18 cellular contexts compared by ENCODE assay signal in genomic region chr11:12835286-12835685, GRCh38.
DNase-seq lines count a peak whose midpoint lies in the region; ATAC-seq, FAIRE-seq and TF ChIP-seq lines count a peak whose summit lies in the region.
"Had no signal": no experiment of that assay in that cellular context is flagged by ENCODE, and none has a peak within 500 bp of the region (broad histone marks: within the 10 kb centered on the region; RNA-seq: fewer than 3 reads in every experiment).

No MANE protein-coding gene starts in this region.

- H3K27me3 Mint-ChIP-seq in progenitor cell of endocrine pancreas: no peaks in the 10 kb centered on the region

- intact Hi-C loops in posterior cingulate gyrus (cut with DNase I): no loop called here

- H3K9me3 Mint-ChIP-seq in progenitor cell of endocrine pancreas (ENCODE audit: low read depth): peaks cover 11% of the 10 kb centered on the region
- H3K9me3 Mint-ChIP-seq: CD4-positive, alpha-beta T cell; H9 had no signal

- peaks cover 62% of the 10 kb centered on the region for H3K4me1 ChIP-seq in A549

- POLR2A ChIA-PET in A549 (lab: Yijun Ruan, JAX): no interaction called here

- no peak for TF ChIP-seq EP300 in A549 (IDR thresholded peaks at IDR 0.05)

- DNase-seq in A549 (ENCODE audit: low read depth in 1 of 2, low spot score in 1 of 2) (no peak), MV-4-11 (lab: John Stamatoyannopoulos, UW) (peak; percentile 34), left lobe of liver (ENCODE audit: low spot score) (peak; percentile 77), progenitor cell of endocrine pancreas (ENCODE audit: low spot score, unreplicated experiment) (no peak), NCI-H526 (lab: John Stamatoyannopoulos, UW) (no peak), posterior cingulate gyrus (no peak)
- DNase-seq in activated effector memory CD4-positive, alpha-beta T cell treated with anti-CD3 and anti-CD28 coated beads, Interleukin-2, amount 50 U/mL, for 16 hours: no peak
- DNase-seq: C1 segment of cervical spinal cord; Calu3; CD4-positive, alpha-beta T cell; DMS 273 treated with DMSO at 0.1 percent for 48 hours; DMS79; GM23248; H9 had no signal

- 0 out of 3 replicates have a peak overlapping the region, but pooled peaks have one; percentile 6 for H3K4me2 ChIP-seq in A549

- 78% methylated on average over 11 of the region's 11 CpGs for WGBS in A549 (ENCODE audit: missing lambda C conversion rate)

- no peak for TF ChIP-seq RAD21 in A549 (conservative IDR thresholded peaks at IDR 0.05 in 1 of 2, IDR thresholded peaks at IDR 0.05 in 1 of 2)

- no peak overlapping the region for H3K27ac ChIP-seq in A549
- H3K27ac ChIP-seq: GM23248 had no signal

- no peak for TF ChIP-seq POLR2A in A549 (IDR thresholded peaks at IDR 0.05; ENCODE audit: low read length)

- ATAC-seq in A549: no peak
- ATAC-seq in left lobe of liver: peak; percentile 77
- ATAC-seq in GM18861 (IDR thresholded peaks at IDR 0.05; ENCODE audit: unreplicated experiment): no peak
- ATAC-seq: GM12878 had no signal

- H3K9me3 ChIP-seq in A549: no peaks in the 10 kb centered on the region

- H3K4me3 ChIP-seq in A549: no peak overlapping the region
- H3K4me3 ChIP-seq: GM12878, GM23248 had no signal

- peaks cover 12% of the 10 kb centered on the region for H3K36me3 Mint-ChIP-seq in progenitor cell of endocrine pancreas (ENCODE audit: insufficient read depth)

- CTCF ChIA-PET in A549 (lab: Yijun Ruan, JAX): interaction anchor here (0.7 to 1.0 kb wide), 2 partner anchors 20 to 25 kb away, joined by 3 read pairs; no protein-coding TSS in a partner anchor

- peaks cover 35% of the 10 kb centered on the region for H3K4me1 Mint-ChIP-seq in progenitor cell of endocrine pancreas (ENCODE audit: low read depth)
- H3K4me1 Mint-ChIP-seq: B cell had no signal

- FAIRE-seq in A549 (lab: Jason Lieb, UNC): no peak
- FAIRE-seq: GM12878, GM18507 had no signal

- peak overlapping the region; percentile 25 for H3K27ac Mint-ChIP-seq in progenitor cell of endocrine pancreas
- H3K27ac Mint-ChIP-seq: B cell; CD4-positive, alpha-beta T cell had no signal

- no peak overlapping the region for H3K4me3 Mint-ChIP-seq in progenitor cell of endocrine pancreas (ENCODE audit: low read depth)
- H3K4me3 Mint-ChIP-seq: B cell; CD4-positive, alpha-beta T cell; H9 had no signal

- no peak for TF ChIP-seq CTCF in A549 (IDR thresholded peaks at IDR 0.05)
- no peak for TF ChIP-seq CTCF in progenitor cell of endocrine pancreas (IDR thresholded peaks at IDR 0.05; ENCODE audit: unreplicated experiment)

TF ChIP-seq in A549, 52 proteins besides CTCF, POLR2A, EP300 and RAD21:
- TF ChIP-seq HES2 (IDR thresholded peaks at IDR 0.05) (no peak), ZC3H11A (IDR thresholded peaks at IDR 0.05) (no peak), JUN (IDR thresholded peaks at IDR 0.05) (no peak), MYC (IDR thresholded peaks at IDR 0.05; ENCODE audit: borderline replicate concordance, low read length) (no peak), EHMT2 (IDR thresholded peaks at IDR 0.05; ENCODE audit: low read depth) (no peak), HOXA7 (CRISPR knock-in tag; IDR thresholded peaks at IDR 0.05) (no peak), MAFK (IDR thresholded peaks at IDR 0.05; ENCODE audit: partially characterized antibody) (no peak), CHD4 (IDR thresholded peaks at IDR 0.05; ENCODE audit: borderline replicate concordance) (no peak), FOSL2 (IDR thresholded peaks at IDR 0.05) (no peak), FOSL2 (CRISPR knock-in tag; IDR thresholded peaks at IDR 0.05) (no peak), CHD2 (IDR thresholded peaks at IDR 0.05; ENCODE audit: low read length, partially characterized antibody) (no peak), MAZ (IDR thresholded peaks at IDR 0.05; ENCODE audit: borderline replicate concordance, low read depth, low read length) (no peak), HOXB13 (CRISPR knock-in tag; IDR thresholded peaks at IDR 0.05; ENCODE audit: low read depth) (no peak), PBX3 (IDR thresholded peaks at IDR 0.05) (no peak), RFX5 (IDR thresholded peaks at IDR 0.05) (no peak), CBX8 (IDR thresholded peaks at IDR 0.05) (no peak), TP53 (CRISPR knock-in tag; IDR thresholded peaks at IDR 0.05) (no peak), HEYL (CRISPR knock-in tag; IDR thresholded peaks at IDR 0.05) (no peak)

Comparison
In these comparisons a context has a peak if more than half of its experiments do, and no peak if none do; other contexts are left out.
1. DNase-seq: peak in MV-4-11 (single experiment) and left lobe of liver (single experiment); none in A549 (0 of 2), progenitor cell of endocrine pancreas (single experiment), NCI-H526 (0 of 2), activated effector memory CD4-positive, alpha-beta T cell treated with anti-CD3 and anti-CD28 coated beads, Interleukin-2, amount 50 U/mL, for 16 hours (single experiment) and posterior cingulate gyrus (0 of 10).